7 cellular contexts compared by ENCODE assay signal in the genomic region with DNA sequence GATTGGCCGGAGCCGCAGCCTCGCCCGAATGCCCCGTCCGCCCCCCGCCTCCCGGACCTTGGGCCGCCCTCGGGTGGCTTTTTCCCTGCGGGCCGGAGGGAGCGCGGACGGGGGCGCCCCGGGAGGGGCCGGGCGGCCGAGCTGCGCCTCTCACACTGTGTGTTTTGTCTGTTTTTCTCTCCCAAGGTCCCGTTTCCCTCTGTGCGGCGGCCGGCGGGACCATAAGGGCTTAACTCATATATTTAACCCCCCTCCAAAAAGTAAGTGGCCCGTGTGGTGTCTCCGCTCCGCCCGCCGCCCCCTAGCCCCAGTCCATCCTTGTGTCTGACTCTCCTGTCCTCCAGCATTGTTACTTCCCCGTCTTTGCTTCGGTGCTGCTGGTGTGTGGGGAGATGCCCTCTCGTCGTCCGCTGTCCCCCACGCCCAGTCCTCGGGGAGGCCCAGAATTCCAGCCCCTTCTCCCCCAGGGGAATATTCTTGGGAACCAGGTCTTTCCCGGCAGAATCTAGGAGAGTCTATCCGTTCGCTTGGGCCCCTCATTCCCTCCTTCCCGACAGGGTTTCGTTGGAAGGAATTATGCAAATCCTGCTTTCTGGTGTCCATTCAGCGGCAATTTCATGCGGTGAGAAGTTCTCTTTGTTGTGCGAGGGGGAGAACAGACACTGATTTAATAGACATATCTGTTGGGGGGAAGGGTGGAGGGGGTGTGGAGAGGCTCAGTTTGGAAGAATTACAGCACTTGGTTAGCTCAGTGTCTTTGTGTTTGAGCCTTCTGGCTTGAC. TPM values are rescaled to one million over a fixed set of nuclear protein-coding genes. Genes with fewer than 3 reads are reported as not detected.
DNase-seq lines count a peak whose midpoint lies in the region; ATAC-seq and TF ChIP-seq lines count a peak whose summit lies in the region.

No MANE protein-coding gene starts in this region.

- no peaks in the 10 kb centered on the region for H3K9me3 Mint-ChIP-seq in progenitor cell of endocrine pancreas (ENCODE audit: low read depth)

- H3K27me3 ChIP-seq in GM06990 (replicated peaks; ENCODE audit: control insufficient read depth, insufficient read depth, low read length) (no peaks in the 10 kb centered on the region), HCT116 (ENCODE audit: insufficient read depth, low read length) (no peaks in the 10 kb centered on the region), adipocyte (replicated peaks; ENCODE audit: control insufficient read depth, insufficient read depth, low read length) (no peaks in the 10 kb centered on the region)

- DNase-seq in GM06990 (ENCODE audit: extremely low read depth, insufficient read length) (peak; percentile 43), HCT116 (ENCODE audit: low read depth, low spot score) (no peak), NCI-H526 (lab: John Stamatoyannopoulos, UW) (peak; percentile 36 to 74), adipocyte (ENCODE audit: low read depth) (peak; percentile 63), left ventricle myocardium superior (no peak), progenitor cell of endocrine pancreas (ENCODE audit: low spot score, unreplicated experiment) (no peak), NCI-H2171 (lab: John Stamatoyannopoulos, UW) (no peak)

- H3K4me1 ChIP-seq in HCT116 (ENCODE audit: control insufficient read depth in 1 of 2, insufficient read depth in 2 of 2, low read length in 2 of 2) = peaks cover 16 to 29% of the 10 kb centered on the region in 2 experiments
- H3K4me1 ChIP-seq in adipocyte (ENCODE audit: control insufficient read depth, insufficient read depth, low read length) = peaks cover 29% of the 10 kb centered on the region

- peaks cover 2% of the 10 kb centered on the region for H3K36me3 Mint-ChIP-seq in progenitor cell of endocrine pancreas (ENCODE audit: insufficient read depth)

- peaks cover 50% of the 10 kb centered on the region for H3K79me2 ChIP-seq in HCT116 (ENCODE audit: insufficient read depth, low read length)

- no peak overlapping the region for H2AFZ ChIP-seq in HCT116 (ENCODE audit: low read depth, low read length, poor library complexity, severe bottlenecking)

- peak overlapping the region; percentile 97 for H3K4me3 Mint-ChIP-seq in progenitor cell of endocrine pancreas (ENCODE audit: low read depth)

- peaks cover 24% of the 10 kb centered on the region for H3K4me1 Mint-ChIP-seq in progenitor cell of endocrine pancreas (ENCODE audit: low read depth)

- TF ChIP-seq RAD21 in HCT116 (IDR thresholded peaks at IDR 0.05; ENCODE audit: low read depth) = no peak

- POLR2A ChIA-PET in HCT116 (lab: Charles Lee) = no interaction called here

- H3K27me3 Mint-ChIP-seq in progenitor cell of endocrine pancreas = no peaks in the 10 kb centered on the region

- no peaks in the 10 kb centered on the region; the same call in 1 of the 2 replicates for H4K20me1 ChIP-seq in HCT116 (ENCODE audit: insufficient read depth)

- H3K4me3 ChIP-seq in GM06990 (replicated peaks; ENCODE audit: low read depth, low read length) (peak overlapping the region; percentile 89), HCT116 (replicated peaks in 1 of 2; ENCODE audit: low read depth in 1 of 2, low read length in 2 of 2) (peak overlapping the region; percentile 68 to 76), adipocyte (ENCODE audit: low read length) (peak overlapping the region; percentile 92)

- CTCF ChIA-PET in HCT116 (lab: Charles Lee) = no interaction called here

- intact Hi-C loops in HCT116 (cut with micrococcal nuclease) = loop anchor here (5.0 kb wide), 2 partner anchors 256 to 456 kb away; no protein-coding TSS in a partner anchor
- intact Hi-C loops in left ventricle myocardium superior (cut with micrococcal nuclease) = no loop called here

- peak overlapping the region; percentile 85 for H3K4me2 ChIP-seq in HCT116 (ENCODE audit: low read length)

- RAD21 ChIA-PET in HCT116 (lab: Charles Lee; ENCODE audit: low non-redundant PET in 1 of 2, low total read pairs in 2 of 2, uncharacterized antibody in 2 of 2, unreplicated experiment in 2 of 2) = no interaction called here

- TF ChIP-seq CTCF in GM06990 (IDR thresholded peaks at IDR 0.05; ENCODE audit: insufficient read depth, low read length, poor library complexity, severe bottlenecking) (no peak), HCT116 (IDR thresholded peaks at IDR 0.05 in 2 of 3, conservative IDR thresholded peaks at IDR 0.05 in 1 of 3; ENCODE audit: borderline replicate concordance in 1 of 3, insufficient read depth in 1 of 3, low read depth in 2 of 3, low read length in 2 of 3) (no peak), progenitor cell of endocrine pancreas (IDR thresholded peaks at IDR 0.05; ENCODE audit: unreplicated experiment) (no peak)

- no peaks in the 10 kb centered on the region for H3K9me3 ChIP-seq in HCT116 (ENCODE audit: control insufficient read depth in 1 of 2, insufficient read depth in 1 of 2, low read depth in 1 of 2, low read length in 2 of 2)
- H3K9me3 ChIP-seq in adipocyte (ENCODE audit: control insufficient read depth, low read length) = no peaks in the 10 kb centered on the region

- no TSS peak for BruUV-seq in HCT116 (replicated peaks; lab: Mats Ljungman, UMichigan)

- H3K9ac ChIP-seq in HCT116 (ENCODE audit: low read length) (peak overlapping the region; percentile 74), adipocyte (ENCODE audit: low read length) (peak overlapping the region; percentile 88)

- H3K9me2 ChIP-seq in HCT116 (ENCODE audit: insufficient read depth) = no peaks in the 10 kb centered on the region

- no peak for TF ChIP-seq POLR2A in HCT116 (IDR thresholded peaks at IDR 0.05; ENCODE audit: borderline replicate concordance, extremely low read depth, insufficient read depth, insufficient read length)

- H3K27ac ChIP-seq in HCT116 (ENCODE audit: low read depth, low read length) = peak overlapping the region; percentile 85

- ATAC-seq in HCT116 (peak; percentile 8; the same call in 1 of the 2 replicates), left ventricle myocardium superior (peak; percentile 5)

- H3K27ac Mint-ChIP-seq in progenitor cell of endocrine pancreas = peak overlapping the region; percentile 98

- no peaks in the 10 kb centered on the region for H3K36me3 ChIP-seq in GM06990 (ENCODE audit: control insufficient read depth, insufficient read depth, low read length)
- H3K36me3 ChIP-seq in HCT116 (ENCODE audit: control insufficient read depth in 1 of 2, insufficient read depth in 2 of 2, low read length in 2 of 2) = no peaks in the 10 kb centered on the region
- H3K36me3 ChIP-seq in adipocyte (ENCODE audit: control insufficient read depth, insufficient read depth, low read length, severe bottlenecking) = no peaks in the 10 kb centered on the region

TF ChIP-seq in HCT116, 20 proteins besides CTCF, POLR2A, EP300 and RAD21:
- TF ChIP-seq EGR1 (IDR thresholded peaks at IDR 0.05; ENCODE audit: low read depth) (0 out of 2 replicates have a peak, but pooled peaks have one; percentile 8), JUND (IDR thresholded peaks at IDR 0.05) (no peak)

RNA-seq across cellular contexts. Expression of gene LCOR, which starts 1.3 kb away (rescaled TPM):
- total RNA-seq in HCT116 (2021; ENCODE audit: unreplicated experiment) (59.9 TPM), left ventricle myocardium superior (19.8 TPM), progenitor cell of endocrine pancreas (81.5 and 88.6 TPM in 2 replicates)
- 6.2 and 7.0 TPM in 2 replicates for polyA plus RNA-seq in HCT116 (2012)

Comparison
In these comparisons a context has a peak if more than half of its experiments do, and no peak if none do; other contexts are left out.
1. DNase-seq: peak in GM06990 (single experiment), NCI-H526 (2 of 2) and adipocyte (single experiment); none in HCT116 (single experiment), left ventricle myocardium superior (single experiment), progenitor cell of endocrine pancreas (single experiment) and NCI-H2171 (single experiment).
2. Peak in every context shown above with its lines, with median percentiles within 50 percentile points of each other: H3K4me3 ChIP-seq.